ENCODE assay signal across 15 cellular contexts in genomic region chr20:64037199-64037497, GRCh38. TPM values are rescaled to one million over a fixed set of nuclear protein-coding genes. Genes with fewer than 3 reads are reported as not detected.
DNase-seq lines count a peak whose midpoint lies in the region; ATAC-seq and TF ChIP-seq lines count a peak whose summit lies in the region.
"Had no signal": no experiment of that assay in that cellular context is flagged by ENCODE, and none has a peak within 500 bp of the region (broad histone marks: within the 10 kb centered on the region; RNA-seq: fewer than 3 reads in every experiment).

No MANE protein-coding gene starts in this region.

- peaks cover 15% of the 10 kb centered on the region for H3F3A ChIP-seq in neural progenitor cell (ENCODE audit: low read depth)

- peaks cover 67% of the 10 kb centered on the region for H3K4me1 Mint-ChIP-seq in activated T-cell treated with anti-CD3 and anti-CD28 coated beads, Interleukin-2, amount 50 U/mL, for 72 hours (ENCODE audit: low read depth)
- H3K4me1 Mint-ChIP-seq in naive B cell (peaks cover 8 to 29% (median 14%) of the 10 kb centered on the region in 3 donors), neural progenitor cell (peaks cover 21% of the 10 kb centered on the region)

- H4K20me1 ChIP-seq in neural progenitor cell (ENCODE audit: low read depth): peaks cover 47% of the 10 kb centered on the region

- ATAC-seq in activated T-cell treated with anti-CD3 and anti-CD28 coated beads, Interleukin-2, amount 50 U/mL, for 72 hours (replicated peaks in 1 of 2): no peak
- ATAC-seq in naive B cell (ENCODE audit: low read depth in 2 of 2): no peak
- ATAC-seq: left ventricle myocardium superior had no signal

- H3K27ac Mint-ChIP-seq in activated T-cell treated with anti-CD3 and anti-CD28 coated beads, Interleukin-2, amount 50 U/mL, for 72 hours: peak overlapping the region; percentile 81
- H3K27ac Mint-ChIP-seq in naive B cell: peak overlapping the region in 1 of 6 donors; percentile 36
- no peak overlapping the region for H3K27ac Mint-ChIP-seq in neural progenitor cell
- H3K27ac Mint-ChIP-seq: progenitor cell of endocrine pancreas had no signal

- no peaks in the 10 kb centered on the region for H3K9me3 Mint-ChIP-seq in activated T-cell treated with anti-CD3 and anti-CD28 coated beads, Interleukin-2, amount 50 U/mL, for 72 hours
- no peaks in the 10 kb centered on the region for H3K9me3 Mint-ChIP-seq in naive B cell
- no peaks in the 10 kb centered on the region for H3K9me3 Mint-ChIP-seq in neural progenitor cell

- no peak for TF ChIP-seq CTCF in neural progenitor cell (IDR thresholded peaks at IDR 0.05)

- H3K27ac ChIP-seq in neural progenitor cell: no peak overlapping the region
- H3K27ac ChIP-seq: RWPE1 had no signal

- no peak overlapping the region for H3K4me2 ChIP-seq in neural progenitor cell

- H3K4me3 ChIP-seq in NT2/D1 (ENCODE audit: insufficient read length, low read depth): no peak overlapping the region
- no peak overlapping the region for H3K4me3 ChIP-seq in neural progenitor cell

- no peak overlapping the region for H2AFZ ChIP-seq in neural progenitor cell (replicated peaks)

- peaks cover 48% of the 10 kb centered on the region for H3K27me3 ChIP-seq in NT2/D1 (ENCODE audit: insufficient read depth, insufficient read length)
- peaks cover 61% of the 10 kb centered on the region for H3K27me3 ChIP-seq in neural progenitor cell

- H3K9me3 ChIP-seq in NT2/D1 (ENCODE audit: insufficient read depth, low read length) (peaks cover 8% of the 10 kb centered on the region; the same call in 1 of the 2 replicates), neural progenitor cell (ENCODE audit: low read depth) (no peaks in the 10 kb centered on the region)

- H3K9ac ChIP-seq in NT2/D1 (ENCODE audit: insufficient read length, low read depth) (peak overlapping the region; percentile 17), neural progenitor cell (no peak overlapping the region)

- peak overlapping the region; percentile 80 to 88 for H3K4me3 Mint-ChIP-seq in activated T-cell treated with anti-CD3 and anti-CD28 coated beads, Interleukin-2, amount 50 U/mL, for 72 hours
- H3K4me3 Mint-ChIP-seq in naive B cell (peak overlapping the region in 5 of 8 donors; percentile 30 to 76 (median 60)), neural progenitor cell (no peak overlapping the region)

- H3K27me3 Mint-ChIP-seq in activated T-cell treated with anti-CD3 and anti-CD28 coated beads, Interleukin-2, amount 50 U/mL, for 72 hours (ENCODE audit: low read depth): no peaks in the 10 kb centered on the region
- H3K27me3 Mint-ChIP-seq in naive B cell: peaks cover 0 to 19% (median 8%) of the 10 kb centered on the region in 3 donors
- peaks cover 43% of the 10 kb centered on the region for H3K27me3 Mint-ChIP-seq in neural progenitor cell (ENCODE audit: insufficient read depth, low read depth)

- peaks cover 0 to 2% of the 10 kb centered on the region in 2 donors for H3K36me3 Mint-ChIP-seq in activated T-cell treated with anti-CD3 and anti-CD28 coated beads, Interleukin-2, amount 50 U/mL, for 72 hours (ENCODE audit: insufficient read depth in 2 of 2)
- H3K36me3 Mint-ChIP-seq in naive B cell (no peaks in the 10 kb centered on the region), neural progenitor cell (peaks cover 3% of the 10 kb centered on the region)

- peaks cover 32% of the 10 kb centered on the region for H3K4me1 ChIP-seq in NT2/D1 (ENCODE audit: insufficient read depth, insufficient read length)
- H3K4me1 ChIP-seq in neural progenitor cell: peaks cover 31% of the 10 kb centered on the region

- no peak for DNase-seq in activated T-cell treated with anti-CD3 and anti-CD28 coated beads, Interleukin-2, amount 50 U/mL, for 72 hours
- no peak for DNase-seq in activated T-cell treated with anti-CD3 and anti-CD28 coated beads, Interleukin-2, amount 50 U/mL, for 1 hour
- DNase-seq in NT2/D1 (ENCODE audit: low read depth, low spot score) (no peak), naive B cell (no peak), neural progenitor cell (ENCODE audit: low spot score) (no peak), inferior parietal cortex (ENCODE audit: extremely low spot score) (no peak)
- DNase-seq: activated CD4-positive, alpha-beta T cell treated with anti-CD3 and anti-CD28 coated beads for 4 hours; DMS153; GOT3; left ventricle myocardium superior; stimulated activated CD4-positive, alpha-beta T cell treated with anti-CD3 and anti-CD28 coated beads, Interleukin-12 subunit alpha, Interleukin-12 subunit beta, amount 100 ng/mL, for 4 hours had no signal

- H3K79me2 ChIP-seq in neural progenitor cell (ENCODE audit: low read depth): no peaks in the 10 kb centered on the region

- H3K36me3 ChIP-seq in NT2/D1 (ENCODE audit: insufficient read depth, insufficient read length, low read length) (peaks cover 38% of the 10 kb centered on the region), neural progenitor cell (no peaks in the 10 kb centered on the region)

RNA-seq across cellular contexts. Expression of gene C20orf204, which starts 1.2 kb away (rescaled TPM):
- total RNA-seq in activated T-cell treated with anti-CD3 and anti-CD28 coated beads, Interleukin-2, amount 50 U/mL, for 72 hours: 10 to 100 TPM; 28.6 to 35.6 TPM
- polyA plus RNA-seq in naive B cell (ENCODE audit: low read depth in 6 of 6): under 1 TPM in 1 of 6 donors, not detected in 5; 0.05 TPM
- total RNA-seq in neural progenitor cell (ENCODE audit: low replicate concordance): 0.04 and 0.96 TPM in 2 replicates

RNA-seq across cellular contexts. Expression of gene SOX18, which starts 12.3 kb away (rescaled TPM):
- under 1 TPM; 0.46 to 0.72 TPM for total RNA-seq in activated T-cell treated with anti-CD3 and anti-CD28 coated beads, Interleukin-2, amount 50 U/mL, for 72 hours
- not detected for polyA plus RNA-seq in naive B cell (ENCODE audit: low read depth in 6 of 6)
- total RNA-seq in neural progenitor cell (ENCODE audit: low replicate concordance): not detected in 2 replicates
- total RNA-seq: myocyte, progenitor cell of endocrine pancreas had no signal
- polyA plus RNA-seq: AG04450 had no signal

RNA-seq across cellular contexts. Expression of gene TCEA2, which starts 25.9 kb away (rescaled TPM):
- total RNA-seq in activated T-cell treated with anti-CD3 and anti-CD28 coated beads, Interleukin-2, amount 50 U/mL, for 72 hours: 10 to 100 TPM; 55.5 to 61.6 TPM
- 10 to 100 TPM; 30.2 to 51.5 (median 41.4) TPM for polyA plus RNA-seq in naive B cell (ENCODE audit: low read depth in 6 of 6)
- total RNA-seq in neural progenitor cell (ENCODE audit: low replicate concordance): 23.2 and 51.2 TPM in 2 replicates

RNA-seq across cellular contexts. Expression of gene RGS19, which starts 42.2 kb away (rescaled TPM):
- total RNA-seq in activated T-cell treated with anti-CD3 and anti-CD28 coated beads, Interleukin-2, amount 50 U/mL, for 72 hours: 10 to 100 TPM; 38.1 to 40.0 TPM
- 100 to 1,000 TPM; 112 to 170 (median 132) TPM for polyA plus RNA-seq in naive B cell (ENCODE audit: low read depth in 6 of 6)
- total RNA-seq in neural progenitor cell (ENCODE audit: low replicate concordance): 2.0 and 11.0 TPM in 2 replicates

RNA-seq across cellular contexts. Expression of gene OPRL1, which starts 42.7 kb away (rescaled TPM):
- total RNA-seq in activated T-cell treated with anti-CD3 and anti-CD28 coated beads, Interleukin-2, amount 50 U/mL, for 72 hours: 1 to 10 TPM; 1.3 to 1.7 TPM
- polyA plus RNA-seq in naive B cell (ENCODE audit: low read depth in 6 of 6): 1 to 10 TPM in 5 of 6 donors, under 1 TPM in 1; 0.91 to 3.4 (median 2.3) TPM
- total RNA-seq in neural progenitor cell (ENCODE audit: low replicate concordance): 1.3 and 3.3 TPM in 2 replicates

Comparison
In these comparisons a context has a peak if more than half of its experiments do, and no peak if none do; other contexts are left out.
1. RNA of gene C20orf204, which starts 1.2 kb away (total RNA-seq): 28.6 to 35.6 TPM in activated T-cell treated with anti-CD3 and anti-CD28 coated beads, Interleukin-2, amount 50 U/mL, for 72 hours; 0.04 to 0.96 TPM in neural progenitor cell; every median in the first group is over 10 times any median in the second.